23 cellular contexts compared by ENCODE assay signal in the genomic region with DNA sequence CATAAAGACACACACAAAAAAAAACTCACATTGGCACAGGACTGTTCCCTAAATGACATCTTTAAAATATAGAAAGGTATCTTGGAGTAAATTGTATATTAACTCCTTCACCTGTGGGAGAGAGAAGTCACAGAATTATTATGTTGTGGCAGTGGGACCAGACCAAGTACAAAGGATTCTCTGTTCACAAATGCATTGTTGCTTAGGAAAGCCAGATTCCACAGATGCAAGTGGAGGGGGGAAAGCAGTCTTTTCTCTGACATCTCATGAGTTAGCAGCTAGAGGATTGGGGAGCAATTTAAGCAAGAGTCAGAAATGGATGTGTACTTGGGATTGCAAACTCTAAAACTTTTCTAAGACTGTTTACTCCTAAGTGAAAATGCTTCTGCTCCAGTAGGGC. TPM values are rescaled to one million over a fixed set of nuclear protein-coding genes. Genes with fewer than 3 reads are reported as not detected.
"Had no signal": no experiment of that assay in that cellular context is flagged by ENCODE, and none has a peak within 500 bp of the region (broad histone marks: within the 10 kb centered on the region; RNA-seq: fewer than 3 reads in every experiment).

No MANE protein-coding gene starts in this region.

- DNase-seq: activated CD4-positive, alpha-beta memory T cell treated with anti-CD3 and anti-CD28 coated beads for 36 hours; activated CD4-positive, alpha-beta T cell treated with anti-CD3 and anti-CD28 coated beads, Interleukin-2, amount 10 ng/mL, durations not matched to agents 24 days and 14 days; activated CD4-positive, CD25-positive, alpha-beta regulatory T cell treated with anti-CD3 and anti-CD28 coated beads, Interleukin-2, amount 50 U/mL, for 72 hours; activated CD8-positive, alpha-beta memory T cell treated with anti-CD3 and anti-CD28 coated beads, Interleukin-2, amount 50 U/mL, for 48 hours; activated gamma-delta T cell; activated naive CD4-positive, alpha-beta T cell treated with anti-CD3 and anti-CD28 coated beads, Interleukin-2, amount 10 ng/mL, durations not matched to agents 7 days and 5 days; activated naive CD8-positive, alpha-beta T cell treated with anti-CD3 and anti-CD28 coated beads, Interleukin-2, amount 10 ng/mL, durations not matched to agents 7 days and 5 days; activated T-cell treated with anti-CD3 and anti-CD28 coated beads, Interleukin-2, amount 50 U/mL, for 24 hours; amniotic stem cell; central memory CD4-positive, alpha-beta T cell; effector CD4-positive, alpha-beta T cell; gastrocnemius medialis; head of caudate nucleus; lower lobe of right lung; natural killer cell; posterior cingulate gyrus; retina; stimulated activated CD4-positive, alpha-beta T cell treated with anti-CD3 and anti-CD28 coated beads, Interleukin-2, amount 100 ng/mL, for 24 hours; stimulated activated naive B cell treated with anti-CD40 and anti-IgM and Interleukin-4, amounts not matched to agents 10 μg/mL and 1 μg/mL and 100 μg/mL, for 72 hours; stomach; T-helper 2 cell; upper lobe of left lung had no signal

- ATAC-seq: gastrocnemius medialis; lower lobe of right lung; natural killer cell; stimulated activated naive B cell treated with anti-CD40 and anti-IgM and Interleukin-4, amounts not matched to agents 10 μg/mL and 1 μg/mL and 100 μg/mL, for 72 hours had no signal

- H3K27me3 ChIP-seq: gastrocnemius medialis, upper lobe of left lung had no signal

- H3K4me3 ChIP-seq: gastrocnemius medialis, lower lobe of right lung, smooth muscle cell, stomach, upper lobe of left lung had no signal

- H3K27ac ChIP-seq: lower lobe of right lung, upper lobe of left lung had no signal

RNA-seq across cellular contexts. Expression of gene PMP22, which starts 4.0 kb away (rescaled TPM):
- total RNA-seq: activated CD4-positive, alpha-beta memory T cell treated with anti-CD3 and anti-CD28 coated beads for 36 hours had no signal
